15 cellular contexts compared by ENCODE assay signal in genomic region chr19:45160870-45161714, GRCh38. TPM values are rescaled to one million over a fixed set of nuclear protein-coding genes. Genes with fewer than 3 reads are reported as not detected.
A peak's percentile ranks its signal among the peaks of the same experiment; 100 is the strongest.
DNase-seq lines count a peak whose midpoint lies in the region; ATAC-seq and TF ChIP-seq lines count a peak whose summit lies in the region.
"Had no signal": no experiment of that assay in that cellular context is flagged by ENCODE, and none has a peak within 500 bp of the region (broad histone marks: within the 10 kb centered on the region; RNA-seq: fewer than 3 reads in every experiment).

A gene with protein sequence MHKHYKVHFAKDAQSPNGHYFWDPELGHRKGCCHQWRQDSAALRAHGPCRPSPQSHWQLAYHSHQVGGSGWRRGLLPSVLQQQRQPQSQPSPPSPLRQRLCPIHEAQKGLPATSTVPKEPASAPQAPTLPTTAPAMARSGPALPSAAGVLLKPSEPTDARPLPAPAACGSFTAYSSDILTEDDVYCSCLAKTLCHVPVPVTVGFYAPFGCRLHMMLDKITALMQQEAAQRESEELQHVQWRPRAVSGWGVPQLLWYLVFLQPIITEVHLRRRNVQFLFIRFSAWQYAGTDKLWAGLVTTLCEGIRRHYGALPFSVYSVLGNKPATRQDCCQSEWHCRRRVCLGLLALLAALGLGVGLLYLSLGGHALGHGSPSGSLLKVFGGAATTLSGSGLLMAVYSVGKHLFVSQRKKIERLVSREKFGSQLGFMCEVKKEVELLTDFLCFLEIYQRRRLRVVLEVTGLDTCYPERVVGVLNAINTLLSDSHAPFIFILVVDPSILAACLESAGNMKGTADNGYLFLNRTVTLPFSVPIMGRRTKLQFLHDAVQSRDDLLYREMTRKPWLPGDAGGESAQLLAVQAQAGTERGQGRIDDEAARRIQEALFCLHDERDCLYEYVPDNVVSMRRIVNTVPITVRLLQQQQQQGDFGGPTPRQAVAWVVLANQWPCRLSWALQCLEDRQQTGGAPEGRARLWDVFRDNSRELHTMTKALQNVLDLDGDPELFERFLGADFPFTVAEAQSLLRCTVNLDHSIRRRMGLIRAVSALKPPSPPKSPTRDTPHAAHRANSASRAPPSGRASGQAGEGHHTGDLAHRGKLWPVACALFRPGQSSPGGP (minus strand): TSS chr19:45160982. CDS start chr19:45160150, 832 bp downstream.

- no peak for ATAC-seq in T-helper 17 cell
- ATAC-seq in left lobe of liver: peak; percentile 8
- ATAC-seq in GM18858 (IDR thresholded peaks at IDR 0.05; ENCODE audit: unreplicated experiment): no peak

- peak; percentile 14 for DNase-seq in SIG-M5 treated with dmso at 0.1 percent for 504 hours (lab: John Stamatoyannopoulos, UW; ENCODE audit: unreplicated experiment)
- no peak for DNase-seq in SIG-M5 (lab: John Stamatoyannopoulos, UW)
- no peak for DNase-seq in T-helper 17 cell
- DNase-seq in left lobe of liver (ENCODE audit: low spot score): no peak
- DNase-seq in type B pancreatic cell (ENCODE audit: extremely low spot score, unreplicated experiment): no peak
- DNase-seq in T-helper 2 cell: no peak
- DNase-seq in activated T-cell treated with anti-CD3 and anti-CD28 coated beads for 4 hours: no peak
- DNase-seq: activated CD8-positive, alpha-beta memory T cell treated with anti-CD3 and anti-CD28 coated beads, Interleukin-2, amount 50 U/mL, for 48 hours; DMS79 treated with DMSO at 0.1 percent for 48 hours; effector CD8-positive, alpha-beta T cell; HFFc6; NCI-H2081 treated with DMSO at 0.1 percent for 48 hours had no signal

- H3K4me1 Mint-ChIP-seq in T-helper 17 cell (peaks cover 24% of the 10 kb centered on the region), type B pancreatic cell (ENCODE audit: unreplicated experiment) (peaks cover 10% of the 10 kb centered on the region)

- H3K27ac Mint-ChIP-seq in T-helper 17 cell: no peak within 1 kb of the TSS
- H3K27ac Mint-ChIP-seq in type B pancreatic cell: peak within 1 kb of the TSS; percentile 10
- H3K27ac Mint-ChIP-seq: HFFc6 had no signal

- H3K27me3 Mint-ChIP-seq in T-helper 17 cell: no peaks in the 10 kb centered on the region
- peaks cover 12% of the 10 kb centered on the region for H3K27me3 Mint-ChIP-seq in type B pancreatic cell

- peak within 1 kb of the TSS; percentile 52 for H3K4me3 Mint-ChIP-seq in T-helper 17 cell
- peak within 1 kb of the TSS; percentile 52 for H3K4me3 Mint-ChIP-seq in type B pancreatic cell
- H3K4me3 Mint-ChIP-seq: HFFc6, IgD-negative memory B cell had no signal

- TF ChIP-seq CTCF in type B pancreatic cell (conservative IDR thresholded peaks at IDR 0.05): no peak

- H3K9me3 ChIP-seq in T-helper 17 cell (ENCODE audit: control insufficient read depth, low read length, poor library complexity, severe bottlenecking): no peaks in the 10 kb centered on the region

- H3K9me3 Mint-ChIP-seq in type B pancreatic cell: no peaks in the 10 kb centered on the region
- H3K9me3 Mint-ChIP-seq: HFFc6, IgD-negative memory B cell had no signal

- no peaks in the 10 kb centered on the region for H3K36me3 Mint-ChIP-seq in T-helper 17 cell (ENCODE audit: low read depth)
- H3K36me3 Mint-ChIP-seq in type B pancreatic cell: no peaks in the 10 kb centered on the region

RNA-seq across cellular contexts. Expression of the gene that starts here (rescaled TPM):
- total RNA-seq in T-helper 17 cell (under 1 TPM; 0.57 to 0.97 TPM), left lobe of liver (not detected), type B pancreatic cell (ENCODE audit: low replicate concordance) (0.56 and 1.3 TPM in 2 replicates)
- total RNA-seq: mesenteric fat pad had no signal

Comparison
In these comparisons a context has a peak if more than half of its experiments do, and no peak if none do; other contexts are left out.
1. Peak in ATAC-seq in left lobe of liver; RNA of the gene not detected or under 1 TPM.